1 cellular context compared by ENCODE assay signal in the genomic region with DNA sequence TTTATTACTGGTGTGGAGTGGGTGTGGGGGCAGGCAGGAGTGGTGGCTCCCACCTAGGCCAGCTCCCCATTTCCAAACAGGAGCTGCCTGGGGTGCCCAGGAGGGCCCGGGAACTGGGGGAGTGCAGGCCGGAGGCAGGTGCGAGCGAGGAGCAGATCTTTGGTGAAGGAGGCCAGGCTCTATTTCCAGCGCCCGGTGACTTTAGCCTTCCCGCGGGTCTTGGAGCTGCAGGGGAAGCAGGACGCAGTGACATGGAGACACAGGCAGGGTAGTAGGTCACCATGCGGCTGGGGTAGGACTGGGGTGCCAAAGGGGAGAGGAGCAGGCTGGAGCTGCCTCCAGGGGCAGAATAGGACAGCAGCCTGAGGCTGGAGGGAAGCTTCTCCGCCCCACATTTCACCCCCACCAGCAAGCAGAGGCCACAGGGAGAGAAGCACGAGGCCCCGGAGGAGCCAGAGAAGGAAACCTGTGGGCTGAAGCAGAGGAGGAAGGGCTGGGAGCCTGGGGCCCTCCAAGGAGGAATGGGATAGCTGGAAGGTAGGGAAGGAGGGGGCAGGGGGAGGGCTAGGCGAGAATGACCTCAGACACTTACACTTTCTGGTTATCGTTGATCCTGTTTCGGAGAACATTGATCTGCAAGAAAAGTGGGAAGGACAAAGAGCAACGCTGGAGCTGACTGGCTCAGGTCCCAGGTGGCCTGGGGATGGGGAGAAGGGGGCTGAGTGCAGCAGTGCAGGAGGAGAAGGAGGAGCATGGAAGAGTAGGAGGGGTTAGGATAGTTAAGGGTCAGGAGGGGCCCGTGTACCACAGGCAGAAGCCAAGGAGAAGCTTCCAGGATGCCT.
TF ChIP-seq lines count a peak whose summit lies in the region.

No MANE protein-coding gene starts in this region.

TF ChIP-seq in HepG2, 621 proteins besides CTCF, POLR2A, EP300 and RAD21:
- TF ChIP-seq TIGD3 (CRISPR knock-in tag; IDR thresholded peaks at IDR 0.05; ENCODE audit: borderline replicate concordance) = no peak
- no peak for TF ChIP-seq YEATS2 (CRISPR knock-in tag; IDR thresholded peaks at IDR 0.05; ENCODE audit: borderline replicate concordance)
- TF ChIP-seq DNMT1 (CRISPR knock-in tag; IDR thresholded peaks at IDR 0.05) = no peak
- TF ChIP-seq, protein P1, sequence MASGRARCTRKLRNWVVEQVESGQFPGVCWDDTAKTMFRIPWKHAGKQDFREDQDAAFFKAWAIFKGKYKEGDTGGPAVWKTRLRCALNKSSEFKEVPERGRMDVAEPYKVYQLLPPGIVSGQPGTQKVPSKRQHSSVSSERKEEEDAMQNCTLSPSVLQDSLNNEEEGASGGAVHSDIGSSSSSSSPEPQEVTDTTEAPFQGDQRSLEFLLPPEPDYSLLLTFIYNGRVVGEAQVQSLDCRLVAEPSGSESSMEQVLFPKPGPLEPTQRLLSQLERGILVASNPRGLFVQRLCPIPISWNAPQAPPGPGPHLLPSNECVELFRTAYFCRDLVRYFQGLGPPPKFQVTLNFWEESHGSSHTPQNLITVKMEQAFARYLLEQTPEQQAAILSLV (CRISPR knock-in tag; IDR thresholded peaks at IDR 0.05; ENCODE audit: borderline replicate concordance) = no peak
- no peak for TF ChIP-seq ZNF616 (CRISPR knock-in tag; IDR thresholded peaks at IDR 0.05; ENCODE audit: low read depth)
- TF ChIP-seq CCAR2 (optimal IDR thresholded peaks at IDR 0.05; ENCODE audit: low read depth, low read length) = no peak
- no peak for TF ChIP-seq SIN3B (IDR thresholded peaks at IDR 0.05; ENCODE audit: low read length)
- TF ChIP-seq, protein P2, sequence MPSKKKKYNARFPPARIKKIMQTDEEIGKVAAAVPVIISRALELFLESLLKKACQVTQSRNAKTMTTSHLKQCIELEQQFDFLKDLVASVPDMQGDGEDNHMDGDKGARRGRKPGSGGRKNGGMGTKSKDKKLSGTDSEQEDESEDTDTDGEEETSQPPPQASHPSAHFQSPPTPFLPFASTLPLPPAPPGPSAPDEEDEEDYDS (CRISPR knock-in tag; IDR thresholded peaks at IDR 0.05) = no peak
- no peak for TF ChIP-seq CAMTA2 (CRISPR knock-in tag; IDR thresholded peaks at IDR 0.05; ENCODE audit: borderline replicate concordance)
- no peak for TF ChIP-seq ATF7-NPFF (CRISPR knock-in tag; IDR thresholded peaks at IDR 0.05; ENCODE audit: low read depth)
